ENCODE assay signal across 20 cellular contexts in genomic region chr10:29870522-29871044, GRCh38.
DNase-seq lines count a peak whose midpoint lies in the region; ATAC-seq, FAIRE-seq and TF ChIP-seq lines count a peak whose summit lies in the region.
"Had no signal": no experiment of that assay in that cellular context is flagged by ENCODE, and none has a peak within 500 bp of the region (broad histone marks: within the 10 kb centered on the region; RNA-seq: fewer than 3 reads in every experiment).

No MANE protein-coding gene starts in this region.

- FAIRE-seq in HTR-8/SVneo (lab: Jason Lieb, UNC) = peak; percentile 91
- FAIRE-seq in urothelium cell line (lab: Jason Lieb, UNC) = peak; percentile 99
- FAIRE-seq: A549, D721Med, G401.6, GM12891, GM19239, HepG2 had no signal

- no peak overlapping the region for H3K4me2 ChIP-seq in neural progenitor cell
- H3K4me2 ChIP-seq: A549, BLaER1, KMS-11 had no signal

- no peak for DNase-seq in Caco-2
- DNase-seq in HTR-8/SVneo (ENCODE audit: insufficient read length, low spot score) = no peak
- no peak for DNase-seq in neural progenitor cell (ENCODE audit: low spot score)
- DNase-seq in urothelium cell line (ENCODE audit: low spot score) = no peak
- no peak for DNase-seq in activated CD4-positive, alpha-beta T cell treated with anti-CD3 and anti-CD28 coated beads, Interleukin-2, amount 50 U/mL, for 48 hours
- no peak for DNase-seq in T-cell
- DNase-seq: CD4-positive, alpha-beta memory T cell; HCEC 1CT; HFFc6 had no signal

- H3K4me3 ChIP-seq in Caco-2 (ENCODE audit: low read depth, low read length) (no peak overlapping the region), neural progenitor cell (no peak overlapping the region)
- H3K4me3 ChIP-seq: A549, BLaER1 had no signal

- TF ChIP-seq CTCF in Caco-2 (IDR thresholded peaks at IDR 0.05; ENCODE audit: insufficient read depth in 1 of 2, low read depth in 1 of 2, low read length in 1 of 2, severe bottlenecking in 1 of 2, unreplicated experiment in 1 of 2) = no peak
- no peak for TF ChIP-seq CTCF in neural progenitor cell (IDR thresholded peaks at IDR 0.05)

- H3K9me3 Mint-ChIP-seq in Caco-2 (ENCODE audit: unreplicated experiment) (peaks cover 17% of the 10 kb centered on the region), neural progenitor cell (peaks cover 7% of the 10 kb centered on the region), T-cell (peaks cover 0 to 7% (median 0%) of the 10 kb centered on the region in 3 donors)

- H3K27me3 Mint-ChIP-seq in Caco-2 (ENCODE audit: insufficient read depth, unreplicated experiment) = no peaks in the 10 kb centered on the region
- peaks cover 2% of the 10 kb centered on the region for H3K27me3 Mint-ChIP-seq in neural progenitor cell (ENCODE audit: insufficient read depth, low read depth)
- peaks cover 2 to 5% of the 10 kb centered on the region in 2 donors for H3K27me3 Mint-ChIP-seq in T-cell

- H3K27me3 ChIP-seq in Caco-2 (replicated peaks; ENCODE audit: control insufficient read depth, insufficient read depth, low read length) = no peaks in the 10 kb centered on the region
- no peaks in the 10 kb centered on the region for H3K27me3 ChIP-seq in neural progenitor cell
- H3K27me3 ChIP-seq: BLaER1 had no signal

- POLR2A ChIA-PET in Caco-2 (lab: Charles Lee) (no interaction called here), T-cell (lab: Charles Lee) (no interaction called here)

- H3K4me3 Mint-ChIP-seq in Caco-2 (ENCODE audit: unreplicated experiment) = no peak overlapping the region
- peak overlapping the region; percentile 1 for H3K4me3 Mint-ChIP-seq in neural progenitor cell
- no peak overlapping the region for H3K4me3 Mint-ChIP-seq in T-cell
- H3K4me3 Mint-ChIP-seq: CD14-positive monocyte; CD4-positive, alpha-beta memory T cell; HFFc6 had no signal

- H2AFZ ChIP-seq in neural progenitor cell (replicated peaks) = no peak overlapping the region

- H4K20me1 ChIP-seq in neural progenitor cell (ENCODE audit: low read depth) = no peaks in the 10 kb centered on the region
- H4K20me1 ChIP-seq: BLaER1 had no signal

- no peak overlapping the region for H3K9ac ChIP-seq in neural progenitor cell
- H3K9ac ChIP-seq: BLaER1, KMS-11 had no signal

- no peak overlapping the region for H3K27ac ChIP-seq in neural progenitor cell
- H3K27ac ChIP-seq: 22Rv1, A549, BLaER1, KMS-11 had no signal

- H3K4me1 Mint-ChIP-seq in Caco-2 (ENCODE audit: low read depth, unreplicated experiment) (peaks cover 23% of the 10 kb centered on the region), neural progenitor cell (peaks cover 17% of the 10 kb centered on the region), T-cell (no peaks in the 10 kb centered on the region)

- H3K36me3 ChIP-seq in Caco-2 (ENCODE audit: control insufficient read depth, insufficient read depth, low read length) (no peaks in the 10 kb centered on the region), neural progenitor cell (no peaks in the 10 kb centered on the region)
- H3K36me3 ChIP-seq: BLaER1 had no signal

- H3K4me1 ChIP-seq in Caco-2 = peaks cover 23% of the 10 kb centered on the region
- no peaks in the 10 kb centered on the region for H3K4me1 ChIP-seq in neural progenitor cell
- H3K4me1 ChIP-seq: A549 had no signal

- intact Hi-C loops in Caco-2 (cut with micrococcal nuclease; ENCODE audit: unreplicated experiment) = no loop called here

- peak overlapping the region; percentile 1 for H3K27ac Mint-ChIP-seq in Caco-2 (ENCODE audit: unreplicated experiment)
- H3K27ac Mint-ChIP-seq in neural progenitor cell = no peak overlapping the region
- H3K27ac Mint-ChIP-seq in T-cell = no peak overlapping the region
- H3K27ac Mint-ChIP-seq: CD14-positive monocyte; CD4-positive, alpha-beta memory T cell; HFFc6 had no signal

- CTCF ChIA-PET in Caco-2 (lab: Charles Lee) (no interaction called here), T-cell (lab: Charles Lee) (no interaction called here)

- no peaks in the 10 kb centered on the region for H3F3A ChIP-seq in neural progenitor cell (ENCODE audit: low read depth)

- H3K9me3 ChIP-seq in Caco-2 = peaks cover 17% of the 10 kb centered on the region
- H3K9me3 ChIP-seq in neural progenitor cell (ENCODE audit: low read depth) = no peaks in the 10 kb centered on the region
- H3K9me3 ChIP-seq: A549, BLaER1 had no signal

- H3K36me3 Mint-ChIP-seq in Caco-2 (ENCODE audit: insufficient read depth, unreplicated experiment) (peaks cover 23% of the 10 kb centered on the region), neural progenitor cell (peaks cover 2% of the 10 kb centered on the region), T-cell (no peaks in the 10 kb centered on the region)
- H3K36me3 Mint-ChIP-seq: CD14-positive monocyte; CD4-positive, alpha-beta memory T cell had no signal

- BruUV-seq in Caco-2 (replicated peaks; lab: Mats Ljungman, UMichigan) = no TSS peak

- H3K79me2 ChIP-seq in neural progenitor cell (ENCODE audit: low read depth) = no peaks in the 10 kb centered on the region

- no peak for ATAC-seq in HG02798 (IDR thresholded peaks at IDR 0.05; ENCODE audit: poor library complexity, unreplicated experiment)
- no peak for ATAC-seq in T-cell (replicated peaks in 1 of 4)
- ATAC-seq: A549, HepG2 had no signal
